1 cellular context compared by ENCODE assay signal in genomic region chr6:137882225-137882961, GRCh38.
TF ChIP-seq lines count a peak whose summit lies in the region.

No MANE protein-coding gene starts in this region.

TF ChIP-seq in GM12878, 131 proteins besides CTCF, POLR2A, EP300 and RAD21 (continued from another document):
- no peak for TF ChIP-seq E2F4 (IDR thresholded peaks at IDR 0.05; ENCODE audit: low read depth, low read length)
- TF ChIP-seq POLR2AphosphoS5 (IDR thresholded peaks at IDR 0.05; ENCODE audit: low read length) = peak; percentile 83; the same call in 1 of the 2 replicates
- TF ChIP-seq IKZF1 (conservative IDR thresholded peaks at IDR 0.05) = 0 out of 2 replicates have a peak, but pooled peaks have one; percentile 23
- TF ChIP-seq ESRRA (IDR thresholded peaks at IDR 0.05; ENCODE audit: low read length) = no peak
- peak; percentile 46; the same call in 1 of the 2 replicates for TF ChIP-seq SMAD5 (IDR thresholded peaks at IDR 0.05; ENCODE audit: low read depth)
- TF ChIP-seq NR2F1 (conservative IDR thresholded peaks at IDR 0.05) = no peak
- no peak for TF ChIP-seq BCL11A (IDR thresholded peaks at IDR 0.05; ENCODE audit: low read depth, low read length)
- TF ChIP-seq NRF1 (conservative IDR thresholded peaks at IDR 0.05; ENCODE audit: low read depth, low read length) = no peak
- 0 out of 2 replicates have a peak, but pooled peaks have one; percentile 21 for TF ChIP-seq HDGF (IDR thresholded peaks at IDR 0.05)
- peak; percentile 25; the same call in 1 of the 2 replicates for TF ChIP-seq RELB (IDR thresholded peaks at IDR 0.05; ENCODE audit: low read depth)
TF ChIP-seq in GM12878: peak in this region for 11.
